ENCODE assay signal across 15 cellular contexts in the genomic region with DNA sequence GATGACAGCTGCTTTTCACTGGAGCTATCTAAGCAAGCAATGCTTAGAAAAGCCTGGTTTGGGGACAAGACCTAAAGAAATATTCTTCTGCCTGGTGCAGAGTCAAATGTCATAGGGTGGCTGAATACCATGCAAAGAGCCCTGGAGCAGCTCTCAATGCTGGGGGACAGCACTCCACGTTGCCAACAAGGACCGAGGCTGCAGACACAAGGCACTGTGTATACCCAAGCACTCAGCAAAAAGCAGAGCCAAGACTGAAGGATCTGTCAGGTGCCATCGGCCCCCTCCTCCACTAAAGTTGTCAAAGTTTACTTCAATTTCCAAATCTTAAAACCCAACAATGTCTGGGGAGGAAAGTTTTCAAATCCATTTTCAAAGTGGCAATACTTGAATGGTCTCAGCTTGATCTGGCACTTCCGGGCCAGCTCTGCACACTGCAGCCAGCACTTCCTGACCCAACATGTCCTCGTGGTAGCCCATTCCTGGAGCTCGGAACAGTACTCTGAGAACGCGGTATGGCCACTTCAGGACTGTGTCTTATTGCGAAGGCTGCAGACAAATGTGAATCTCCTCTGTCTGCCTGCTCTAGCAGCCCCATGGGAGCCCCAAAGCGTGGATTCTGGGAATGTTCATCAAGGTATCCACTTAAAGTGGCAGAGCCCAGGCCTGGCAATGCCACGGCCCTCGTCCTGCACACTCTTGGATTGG.
DNase-seq lines count a peak whose midpoint lies in the region; ATAC-seq and TF ChIP-seq lines count a peak whose summit lies in the region.
"Had no signal": no experiment of that assay in that cellular context is flagged by ENCODE, and none has a peak within 500 bp of the region (broad histone marks: within the 10 kb centered on the region; RNA-seq: fewer than 3 reads in every experiment).

No MANE protein-coding gene starts in this region.

- peaks cover 0 to 4% (median 0%) of the 10 kb centered on the region in 11 donors for H3K9me3 ChIP-seq in heart right ventricle

- 80 to 91% methylated on average over 12 of the region's 12 CpGs for WGBS in heart right ventricle, 2 donors

- TF ChIP-seq CTCF in heart right ventricle (IDR thresholded peaks at IDR 0.05): no peak
- no peak for TF ChIP-seq CTCF in chondrocyte (IDR thresholded peaks at IDR 0.05)

- peaks cover 0 to 87% (median 10%) of the 10 kb centered on the region in 9 donors for H3K36me3 ChIP-seq in heart right ventricle

- peaks cover 22% of the 10 kb centered on the region for H3K4me1 Mint-ChIP-seq in chondrocyte (ENCODE audit: low read depth)

- peaks cover 0 to 24% (median 9%) of the 10 kb centered on the region in 9 donors for H3K4me1 ChIP-seq in heart right ventricle

- no peak overlapping the region for H3K4me3 ChIP-seq in heart right ventricle
- H3K4me3 ChIP-seq: GM12878, GM23248 had no signal

- no peak overlapping the region for H3K27ac ChIP-seq in heart right ventricle
- H3K27ac ChIP-seq: GM23248 had no signal

- H3K27me3 ChIP-seq in heart right ventricle: no peaks in the 10 kb centered on the region

- ATAC-seq in heart right ventricle (no peak), sciatic nerve (no peak)
- ATAC-seq: GM12878, HCT116 had no signal

- intact Hi-C loops in cardiac septum (cut with DNase I) (no loop called here), heart right ventricle (cut with DNase I) (loop anchor here in 2 of 10 donors (10.0 kb wide), 3 partner anchors 55 to 125 kb away; no protein-coding TSS in a partner anchor), posterior vena cava (cut with DNase I) (no loop called here), sciatic nerve (cut with DNase I) (no loop called here)

- H3K36me3 Mint-ChIP-seq in chondrocyte (ENCODE audit: low read depth): peaks cover 60% of the 10 kb centered on the region

- peak overlapping the region; percentile 61 for H3K27ac Mint-ChIP-seq in chondrocyte (ENCODE audit: unreplicated experiment)
- H3K27ac Mint-ChIP-seq: CD4-positive, alpha-beta T cell had no signal

- no peaks in the 10 kb centered on the region for H3K9me3 Mint-ChIP-seq in chondrocyte (ENCODE audit: low read depth)
- H3K9me3 Mint-ChIP-seq: CD4-positive, alpha-beta T cell had no signal

- no peaks in the 10 kb centered on the region for H3K27me3 Mint-ChIP-seq in chondrocyte (ENCODE audit: low read depth)

- H3K4me3 Mint-ChIP-seq in chondrocyte (ENCODE audit: unreplicated experiment): no peak overlapping the region
- H3K4me3 Mint-ChIP-seq: CD4-positive, alpha-beta T cell had no signal

- peak; percentile 41 for DNase-seq in cardiac septum (ENCODE audit: low spot score)
- DNase-seq in heart right ventricle: no peak
- no peak for DNase-seq in chondrocyte (ENCODE audit: low spot score)
- peak; percentile 30 for DNase-seq in posterior vena cava (ENCODE audit: low spot score)
- no peak for DNase-seq in HuH-7 (ENCODE audit: low spot score)
- no peak for DNase-seq in sciatic nerve (ENCODE audit: low spot score)
- no peak for DNase-seq in mucosa of gallbladder (ENCODE audit: low spot score)
- DNase-seq in activated CD4-positive, alpha-beta T cell treated with anti-CD3 and anti-CD28 coated beads, Interleukin-2, amount 50 U/mL, for 4 hours: no peak
- DNase-seq: ACHN; C1 segment of cervical spinal cord; CD4-positive, alpha-beta T cell; DMS79; GM23248 had no signal

Comparison
In these comparisons a context has a peak if more than half of its experiments do, and no peak if none do; other contexts are left out.
1. DNase-seq: peak in cardiac septum (single experiment) and posterior vena cava (single experiment); none in heart right ventricle (0 of 2), chondrocyte (single experiment), HuH-7 (single experiment), sciatic nerve (single experiment), mucosa of gallbladder (single experiment) and activated CD4-positive, alpha-beta T cell treated with anti-CD3 and anti-CD28 coated beads, Interleukin-2, amount 50 U/mL, for 4 hours (0 of 2).